Comparison of ENCODE assay signal across 1 cellular context in genomic region chr4:158227880-158228279, GRCh38. TPM values are rescaled to one million over a fixed set of nuclear protein-coding genes. Genes with fewer than 3 reads are reported as not detected.
"Had no signal": no experiment of that assay in that cellular context is flagged by ENCODE, and none has a peak within 500 bp of the region (broad histone marks: within the 10 kb centered on the region; RNA-seq: fewer than 3 reads in every experiment).

No MANE protein-coding gene starts in this region.

RNA-seq across cellular contexts. Expression of gene TMEM144, which starts 17.6 kb away (rescaled TPM):
- polyA plus RNA-seq: naive thymus-derived CD4-positive, alpha-beta T cell had no signal
